35 cellular contexts compared by ENCODE assay signal in the genomic region with DNA sequence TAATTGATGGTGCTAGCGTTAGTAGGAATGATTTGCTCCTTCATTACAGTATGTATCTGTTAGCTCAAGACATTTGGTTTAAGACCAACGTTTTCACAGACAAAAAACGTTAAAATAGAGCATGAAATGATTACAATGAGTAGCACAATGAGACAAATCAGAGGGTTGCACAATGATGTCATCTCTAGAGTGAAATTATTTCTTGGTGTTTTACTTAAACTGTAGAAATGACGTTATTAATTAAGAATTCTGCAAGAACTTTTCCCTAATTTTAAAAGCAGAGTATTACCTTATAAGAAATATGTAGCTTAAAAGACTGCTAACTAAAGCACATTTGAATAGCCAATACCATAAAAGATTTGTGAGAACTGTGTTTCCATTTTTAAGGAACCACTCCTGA.
"Had no signal": no experiment of that assay in that cellular context is flagged by ENCODE, and none has a peak within 500 bp of the region (broad histone marks: within the 10 kb centered on the region; RNA-seq: fewer than 3 reads in every experiment).

No MANE protein-coding gene starts in this region.

- H3K9me3 ChIP-seq: MG63 had no signal

- H3K27me3 ChIP-seq: MG63 had no signal

- H3K36me3 ChIP-seq: MG63 had no signal

- H3K4me3 ChIP-seq: MG63 had no signal

- DNase-seq: MG63, MM.1S, MV-4-11, NCI-H1048, NCI-H1092, NCI-H1092 treated with DMSO at 0.1 percent for 48 hours, NCI-H1105, NCI-H1105 treated with DMSO at 0.1 percent for 48 hours, NCI-H1417, NCI-H1417 treated with DMSO at 0.1 percent for 48 hours, NCI-H1436, NCI-H1436 treated with DMSO at 0.1 percent for 48 hours, NCI-H146, NCI-H1694, NCI-H1694 treated with DMSO at 0.1 percent for 48 hours, NCI-H187, NCI-H187 treated with DMSO at 0.1 percent for 48 hours, NCI-H1930, NCI-H2029, NCI-H2029 treated with DMSO at 0.1 percent for 48 hours, NCI-H2081, NCI-H2081 treated with DMSO at 0.1 percent for 48 hours, NCI-H2107, NCI-H2171, NCI-H2171 treated with DMSO at 0.1 percent for 48 hours, NCI-H2227 treated with DMSO at 0.1 percent for 48 hours, NCI-H226, NCI-H345, NCI-H446, NCI-H446 treated with DMSO at 0.1 percent for 48 hours, NCI-H510A, NCI-H510A treated with DMSO at 0.1 percent for 48 hours, NCI-H524, NCI-H524 treated with DMSO at 0.1 percent for 48 hours, NCI-H526 had no signal
